In the genomic region with DNA sequence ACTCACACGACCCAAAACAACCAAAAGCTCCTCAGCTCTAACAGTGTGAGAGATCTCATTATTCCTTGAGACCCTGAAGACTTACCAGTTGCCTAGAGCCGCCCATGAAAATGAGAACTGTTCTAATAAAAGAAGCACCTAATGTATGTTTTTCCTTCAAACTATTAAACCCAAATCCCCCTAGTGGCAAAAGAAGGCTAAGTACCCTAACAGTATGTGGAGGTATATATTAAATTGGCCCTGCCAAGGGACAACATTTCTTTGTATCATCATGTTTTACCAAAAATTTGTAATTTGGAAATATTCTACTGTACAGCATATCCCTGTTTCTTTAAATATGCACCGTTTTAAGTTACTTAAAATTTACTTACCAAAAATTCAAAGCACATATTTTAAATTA, we compare ENCODE assay signal across 9 cellular contexts. TPM values are rescaled to one million over a fixed set of nuclear protein-coding genes. Genes with fewer than 3 reads are reported as not detected.
DNase-seq lines count a peak whose midpoint lies in the region; ATAC-seq and TF ChIP-seq lines count a peak whose summit lies in the region.
"Had no signal": no experiment of that assay in that cellular context is flagged by ENCODE, and none has a peak within 500 bp of the region (broad histone marks: within the 10 kb centered on the region; RNA-seq: fewer than 3 reads in every experiment).

No MANE protein-coding gene starts in this region.

- TF ChIP-seq CTCF in cardiac muscle cell (IDR thresholded peaks at IDR 0.05; ENCODE audit: low read depth, low read length) (peak; percentile 61), GM13976 (IDR thresholded peaks at IDR 0.05; ENCODE audit: borderline replicate concordance, control extremely low read depth, extremely low read depth, insufficient read depth, missing control alignments) (no peak)

- no peak overlapping the region for H3K4me3 ChIP-seq in cardiac muscle cell
- H3K4me3 ChIP-seq: psoas muscle had no signal

- in situ Hi-C loops in GM13976 (cut with MboI; ENCODE audit: low sequenced_read_pairs, unreplicated experiment) = no loop called here

- no peak overlapping the region for H3K27ac ChIP-seq in cardiac muscle cell
- H3K27ac ChIP-seq: psoas muscle had no signal

- no peak for ATAC-seq in Right ventricle myocardium superior (ENCODE audit: poor library complexity)
- ATAC-seq in HG02763 (IDR thresholded peaks at IDR 0.05; ENCODE audit: unreplicated experiment) = no peak
- ATAC-seq: psoas muscle had no signal

- H3K4me1 ChIP-seq in cardiac muscle cell (ENCODE audit: low read depth) = peaks cover 24% of the 10 kb centered on the region
- H3K4me1 ChIP-seq: psoas muscle had no signal

- H3K36me3 ChIP-seq in cardiac muscle cell = no peaks in the 10 kb centered on the region

- no peaks in the 10 kb centered on the region for H3K9me3 ChIP-seq in cardiac muscle cell (ENCODE audit: low read depth)
- H3K9me3 ChIP-seq: psoas muscle had no signal

- DNase-seq in cardiac muscle cell (ENCODE audit: low read depth in 1 of 2, low spot score in 1 of 2) (peak; percentile 33 to 47), Right ventricle myocardium superior (no peak), Kasumi-1 (lab: John Stamatoyannopoulos, UW) (peak; percentile 40 to 71), cerebellar cortex (ENCODE audit: low spot score) (peak; percentile 16), posterior cingulate gyrus (no peak), GM13976 (ENCODE audit: low spot score) (no peak)
- no peak for DNase-seq in activated CD8-positive, alpha-beta memory T cell treated with anti-CD3 and anti-CD28 coated beads for 24 hours
- DNase-seq: psoas muscle had no signal

- intact Hi-C loops in Right ventricle myocardium superior (cut with DNase I) (no loop called here), posterior cingulate gyrus (cut with DNase I) (no loop called here)

- H3K27me3 ChIP-seq in cardiac muscle cell = no peaks in the 10 kb centered on the region

RNA-seq across cellular contexts. Expression of a gene that starts 38.0 kb away (rescaled TPM):
- 18.7 and 53.5 TPM in 2 replicates for total RNA-seq in cardiac muscle cell
- polyA plus RNA-seq in cardiac muscle cell = 17.1 and 41.2 TPM in 2 replicates
- total RNA-seq in Right ventricle myocardium superior = 0.35 TPM

Comparison
In these comparisons a context has a peak if more than half of its experiments do, and no peak if none do; other contexts are left out.
1. DNase-seq: peak in cardiac muscle cell (2 of 2), Kasumi-1 (2 of 2) and cerebellar cortex (single experiment); none in Right ventricle myocardium superior (single experiment), posterior cingulate gyrus (0 of 10), GM13976 (single experiment) and activated CD8-positive, alpha-beta memory T cell treated with anti-CD3 and anti-CD28 coated beads for 24 hours (single experiment).
2. RNA of a gene that starts 38.0 kb away (total RNA-seq): 18.7 to 53.5 TPM in cardiac muscle cell; 0.35 TPM in Right ventricle myocardium superior (single experiment); every median in the first group is over 10 times any median in the second.